In the genomic region with DNA sequence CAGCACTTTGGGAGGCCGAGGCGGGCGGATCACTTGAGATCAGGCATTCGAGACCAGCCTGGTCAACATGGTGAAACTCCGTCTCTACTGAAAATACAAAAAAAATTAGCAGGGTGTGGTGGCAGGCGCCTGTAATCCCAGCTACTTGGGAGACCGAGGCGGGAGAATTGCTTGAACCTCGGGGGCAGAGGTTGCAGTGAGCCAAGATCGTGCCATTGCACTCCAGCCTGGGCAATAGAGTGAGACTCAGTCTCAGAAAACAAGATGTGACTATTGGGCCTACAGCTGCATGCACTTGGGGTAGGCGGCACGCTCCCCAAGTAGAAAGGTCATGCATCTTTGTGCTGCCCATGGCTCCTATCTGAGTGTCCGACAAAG, we compare ENCODE assay signal across 17 cellular contexts. TPM values are rescaled to one million over a fixed set of nuclear protein-coding genes. Genes with fewer than 3 reads are reported as not detected.
"Had no signal": no experiment of that assay in that cellular context is flagged by ENCODE, and none has a peak within 500 bp of the region (broad histone marks: within the 10 kb centered on the region; RNA-seq: fewer than 3 reads in every experiment).

No MANE protein-coding gene starts in this region.

RNA-seq across cellular contexts. Expression of a gene that starts 17.2 kb away (rescaled TPM):
- total RNA-seq: left lobe of liver, lung microvascular endothelial cell, mucosa of gallbladder, natural killer cell, omental fat pad, progenitor cell of endocrine pancreas, pulmonary artery endothelial cell, spleen, temporal lobe, thyroid gland had no signal
- polyA plus RNA-seq: keratinocyte, spleen had no signal

RNA-seq across cellular contexts. Expression of a gene that starts 26.0 kb away (rescaled TPM):
- total RNA-seq: lung microvascular endothelial cell, natural killer cell, pulmonary artery endothelial cell had no signal
- polyA plus RNA-seq: keratinocyte had no signal

RNA-seq across cellular contexts. Expression of a gene that starts 48.6 kb away (rescaled TPM):
- total RNA-seq: heart right ventricle, left cardiac atrium, left ventricle myocardium superior, lung microvascular endothelial cell, natural killer cell, omental fat pad, progenitor cell of endocrine pancreas, pulmonary artery endothelial cell, right cardiac atrium, spleen, temporal lobe, thyroid gland, ureter, uterus had no signal
- polyA plus RNA-seq: keratinocyte, right cardiac atrium had no signal
